ENCODE assay signal across 11 cellular contexts in genomic region chr20:19993937-19994667, GRCh38. TPM values are rescaled to one million over a fixed set of nuclear protein-coding genes. Genes with fewer than 3 reads are reported as not detected.
DNase-seq lines count a peak whose midpoint lies in the region; ATAC-seq, FAIRE-seq and TF ChIP-seq lines count a peak whose summit lies in the region.
"Had no signal": no experiment of that assay in that cellular context is flagged by ENCODE, and none has a peak within 500 bp of the region (broad histone marks: within the 10 kb centered on the region; RNA-seq: fewer than 3 reads in every experiment).

No MANE protein-coding gene starts in this region.

- no peaks in the 10 kb centered on the region for H4K20me1 ChIP-seq in BLaER1

- H3K4me1 Mint-ChIP-seq in nephron: peaks cover 55% of the 10 kb centered on the region

- H3K9ac ChIP-seq in BLaER1: peak overlapping the region; percentile 35; the same call in 1 of the 2 replicates

- H3K36me3 ChIP-seq in BLaER1 (peaks cover 10% of the 10 kb centered on the region; the same call in 1 of the 2 replicates), esophagus squamous epithelium (peaks cover 10 to 70% (median 16%) of the 10 kb centered on the region in 3 donors)

- TF ChIP-seq CTCF in esophagus squamous epithelium (IDR thresholded peaks at IDR 0.05): no peak
- no peak for TF ChIP-seq CTCF in nephron (IDR thresholded peaks at IDR 0.05; ENCODE audit: unreplicated experiment in 3 of 3)

- intact Hi-C loops in esophagus squamous epithelium (cut with DNase I): loop anchor here (10.0 kb wide), 1 partner anchor 209 kb away; no protein-coding TSS in a partner anchor

- no peak for ATAC-seq in GM18520 (IDR thresholded peaks at IDR 0.05; ENCODE audit: unreplicated experiment)

- peak overlapping the region; percentile 73 to 83 (median 80) for H3K27ac Mint-ChIP-seq in nephron
- H3K27ac Mint-ChIP-seq: activated T-helper 2 cell treated with anti-CD3 and anti-CD28 coated beads, Interferon-gamma antibody, Interleukin-2, Interleukin-4, amounts not matched to agents 10 μg/mL and 5 μg/mL and 100 μg/mL, durations not matched to agents 14 hours and 24 hours and 36 hours had no signal

- peak overlapping the region in 1 of 3 experiments; percentile 15 for H3K4me3 Mint-ChIP-seq in nephron
- H3K4me3 Mint-ChIP-seq: naive B cell had no signal

- H3K4me3 ChIP-seq in BLaER1: no peak overlapping the region
- H3K4me3 ChIP-seq in esophagus squamous epithelium: peak overlapping the region in 1 of 4 donors; percentile 0

- H3K36me3 Mint-ChIP-seq in nephron (ENCODE audit: low read depth): peaks cover 26% of the 10 kb centered on the region
- H3K36me3 Mint-ChIP-seq: naive B cell had no signal

- WGBS in esophagus squamous epithelium, 2 donors: 51 to 57% methylated on average over 7 to 11 of the region's 13 CpGs

- H3K9me3 Mint-ChIP-seq in nephron: no peaks in the 10 kb centered on the region
- H3K9me3 Mint-ChIP-seq: activated T-helper 2 cell treated with anti-CD3 and anti-CD28 coated beads, Interferon-gamma antibody, Interleukin-2, Interleukin-4, amounts not matched to agents 10 μg/mL and 5 μg/mL and 100 μg/mL, durations not matched to agents 14 hours and 24 hours and 36 hours; naive B cell had no signal

- no peaks in the 10 kb centered on the region for H3K27me3 Mint-ChIP-seq in nephron (ENCODE audit: low read depth)

- DNase-seq in RCC 7860 (ENCODE audit: low spot score): peak; percentile 80
- DNase-seq in esophagus squamous epithelium (lab: John Stamatoyannopoulos, UW): no peak
- DNase-seq in cerebellar nuclear complex (lab: John Stamatoyannopoulos, UW): no peak
- no peak for DNase-seq in iPS-NIHi7 (ENCODE audit: extremely low spot score)
- DNase-seq in NCI-H1694 treated with DMSO at 0.1 percent for 48 hours (lab: John Stamatoyannopoulos, UW): no peak
- DNase-seq: naive B cell had no signal

- peaks cover 75% of the 10 kb centered on the region for H3K4me1 ChIP-seq in BLaER1
- peaks cover 20 to 93% (median 51%) of the 10 kb centered on the region in 3 donors for H3K4me1 ChIP-seq in esophagus squamous epithelium

- peak overlapping the region; percentile 61 for H3K4me2 ChIP-seq in BLaER1

- H3K27ac ChIP-seq in BLaER1: peak overlapping the region; percentile 52
- H3K27ac ChIP-seq in esophagus squamous epithelium: peak overlapping the region; percentile 80 to 89 (median 88)

- no peak for TF ChIP-seq POLR2A in esophagus squamous epithelium (IDR thresholded peaks at IDR 0.05)

- H3K27me3 ChIP-seq in BLaER1: no peaks in the 10 kb centered on the region
- no peaks in the 10 kb centered on the region for H3K27me3 ChIP-seq in esophagus squamous epithelium

- peak; percentile 75 for FAIRE-seq in RCC 7860 (lab: Jason Lieb, UNC)
- FAIRE-seq: H54 had no signal

- H3K9me3 ChIP-seq in BLaER1 (no peaks in the 10 kb centered on the region), esophagus squamous epithelium (no peaks in the 10 kb centered on the region)

RNA-seq across cellular contexts. Expression of gene NAA20, which starts 23.1 kb away (rescaled TPM):
- total RNA-seq in esophagus squamous epithelium: 100 to 1,000 TPM; 115 to 164 (median 139) TPM

RNA-seq across cellular contexts. Expression of gene CRNKL1, which starts 58.2 kb away (rescaled TPM):
- 10 to 100 TPM in 3 of 4 donors, 1 to 10 TPM in 1; 9.3 to 19.4 (median 15.8) TPM for total RNA-seq in esophagus squamous epithelium

RNA-seq across cellular contexts. Expression of gene CFAP61, which starts 58.2 kb away (rescaled TPM):
- under 1 TPM in 1 of 4 donors, not detected in 3; 0.38 TPM for total RNA-seq in esophagus squamous epithelium
- total RNA-seq: activated T-helper 2 cell treated with anti-CD3 and anti-CD28 coated beads, Interferon-gamma antibody, Interleukin-2, Interleukin-4, amounts not matched to agents 10 μg/mL and 5 μg/mL and 100 μg/mL, durations not matched to agents 14 hours and 24 hours and 36 hours had no signal
